ENCODE assay signal across 1 cellular context in genomic region chr7:87877641-87878040, GRCh38.
TF ChIP-seq lines count a peak whose summit lies in the region.

No MANE protein-coding gene starts in this region.

TF ChIP-seq in GM12878, 131 proteins besides CTCF, POLR2A, EP300 and RAD21:
- no peak for TF ChIP-seq ELK1 (IDR thresholded peaks at IDR 0.05; ENCODE audit: low read depth, low read length)
- no peak for TF ChIP-seq CBFB (IDR thresholded peaks at IDR 0.05; ENCODE audit: low read depth)
- no peak for TF ChIP-seq ZNF24 (IDR thresholded peaks at IDR 0.05)
- no peak for TF ChIP-seq MEF2A (IDR thresholded peaks at IDR 0.05; ENCODE audit: insufficient read depth, low read depth, low read length)
- TF ChIP-seq SIN3A (IDR thresholded peaks at IDR 0.05; ENCODE audit: low read depth, low read length): no peak
- no peak for TF ChIP-seq JUNB (IDR thresholded peaks at IDR 0.05)
- TF ChIP-seq GABPA (IDR thresholded peaks at IDR 0.05; ENCODE audit: low read depth): no peak
- no peak for TF ChIP-seq ETV6 (conservative IDR thresholded peaks at IDR 0.05 in 1 of 2, IDR thresholded peaks at IDR 0.05 in 1 of 2; ENCODE audit: borderline replicate concordance in 1 of 2, low read depth in 1 of 2)
- no peak for TF ChIP-seq EED (IDR thresholded peaks at IDR 0.05; ENCODE audit: low read depth)
- no peak for TF ChIP-seq TBL1XR1 (IDR thresholded peaks at IDR 0.05; ENCODE audit: low read depth, low read length)
- no peak for TF ChIP-seq CREB1 (IDR thresholded peaks at IDR 0.05; ENCODE audit: low read depth)
- no peak for TF ChIP-seq HDAC6 (IDR thresholded peaks at IDR 0.05; ENCODE audit: unreplicated experiment)
- no peak for TF ChIP-seq TCF7 (IDR thresholded peaks at IDR 0.05; ENCODE audit: borderline replicate concordance)
TF ChIP-seq in GM12878: peak in this region for 0.
